Comparison of ENCODE assay signal across 1 cellular context in the genomic region with DNA sequence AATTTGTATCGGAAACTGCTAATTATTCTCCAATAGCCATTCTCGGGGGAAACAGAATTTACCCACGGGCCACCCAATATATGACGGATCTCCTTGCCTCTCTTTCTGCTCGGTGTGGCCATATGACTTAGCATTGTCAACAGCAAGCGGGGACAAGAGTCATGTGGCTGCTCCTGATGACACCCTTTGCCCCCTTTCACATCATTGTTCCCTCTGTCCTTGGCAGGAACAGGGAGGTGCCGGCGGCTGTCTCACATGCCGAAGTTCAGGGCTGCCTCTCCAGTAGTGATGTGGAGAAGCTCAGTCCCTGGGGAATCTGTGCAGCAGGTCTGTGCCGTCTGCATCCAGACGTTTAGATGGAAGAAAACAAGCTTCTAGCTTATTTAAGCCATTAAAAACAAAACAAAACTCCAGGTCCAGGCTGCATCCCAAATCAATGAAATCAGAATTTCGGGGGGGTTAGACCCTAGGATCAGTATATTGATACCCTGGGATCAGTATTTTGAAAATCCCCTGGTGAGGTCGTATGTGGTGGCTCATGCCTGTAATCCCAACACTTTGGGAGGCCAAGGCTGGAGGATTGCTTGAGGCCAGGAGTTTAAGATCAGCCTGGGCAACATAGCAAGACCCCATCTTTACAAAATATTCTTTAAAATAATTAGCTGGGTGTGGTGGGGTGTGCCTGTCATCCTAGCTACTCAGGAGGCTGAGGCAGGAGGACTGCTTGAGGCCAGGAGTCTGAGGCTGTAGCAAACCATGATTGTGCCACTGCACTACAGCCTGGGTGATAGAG.
TF ChIP-seq lines count a peak whose summit lies in the region.

No MANE protein-coding gene starts in this region.

TF ChIP-seq in H1, 55 proteins besides CTCF, POLR2A, EP300 and RAD21:
- no peak for TF ChIP-seq KDM4A (IDR thresholded peaks at IDR 0.05; ENCODE audit: low read depth, low read length, severe bottlenecking)
- no peak for TF ChIP-seq SIN3A (conservative IDR thresholded peaks at IDR 0.05 in 1 of 2, IDR thresholded peaks at IDR 0.05 in 1 of 2; ENCODE audit: low read depth in 1 of 2, low read length in 2 of 2)
- no peak for TF ChIP-seq EZH2 (IDR thresholded peaks at IDR 0.05; ENCODE audit: low read depth, low read length, severe bottlenecking)
- TF ChIP-seq, protein P1, sequence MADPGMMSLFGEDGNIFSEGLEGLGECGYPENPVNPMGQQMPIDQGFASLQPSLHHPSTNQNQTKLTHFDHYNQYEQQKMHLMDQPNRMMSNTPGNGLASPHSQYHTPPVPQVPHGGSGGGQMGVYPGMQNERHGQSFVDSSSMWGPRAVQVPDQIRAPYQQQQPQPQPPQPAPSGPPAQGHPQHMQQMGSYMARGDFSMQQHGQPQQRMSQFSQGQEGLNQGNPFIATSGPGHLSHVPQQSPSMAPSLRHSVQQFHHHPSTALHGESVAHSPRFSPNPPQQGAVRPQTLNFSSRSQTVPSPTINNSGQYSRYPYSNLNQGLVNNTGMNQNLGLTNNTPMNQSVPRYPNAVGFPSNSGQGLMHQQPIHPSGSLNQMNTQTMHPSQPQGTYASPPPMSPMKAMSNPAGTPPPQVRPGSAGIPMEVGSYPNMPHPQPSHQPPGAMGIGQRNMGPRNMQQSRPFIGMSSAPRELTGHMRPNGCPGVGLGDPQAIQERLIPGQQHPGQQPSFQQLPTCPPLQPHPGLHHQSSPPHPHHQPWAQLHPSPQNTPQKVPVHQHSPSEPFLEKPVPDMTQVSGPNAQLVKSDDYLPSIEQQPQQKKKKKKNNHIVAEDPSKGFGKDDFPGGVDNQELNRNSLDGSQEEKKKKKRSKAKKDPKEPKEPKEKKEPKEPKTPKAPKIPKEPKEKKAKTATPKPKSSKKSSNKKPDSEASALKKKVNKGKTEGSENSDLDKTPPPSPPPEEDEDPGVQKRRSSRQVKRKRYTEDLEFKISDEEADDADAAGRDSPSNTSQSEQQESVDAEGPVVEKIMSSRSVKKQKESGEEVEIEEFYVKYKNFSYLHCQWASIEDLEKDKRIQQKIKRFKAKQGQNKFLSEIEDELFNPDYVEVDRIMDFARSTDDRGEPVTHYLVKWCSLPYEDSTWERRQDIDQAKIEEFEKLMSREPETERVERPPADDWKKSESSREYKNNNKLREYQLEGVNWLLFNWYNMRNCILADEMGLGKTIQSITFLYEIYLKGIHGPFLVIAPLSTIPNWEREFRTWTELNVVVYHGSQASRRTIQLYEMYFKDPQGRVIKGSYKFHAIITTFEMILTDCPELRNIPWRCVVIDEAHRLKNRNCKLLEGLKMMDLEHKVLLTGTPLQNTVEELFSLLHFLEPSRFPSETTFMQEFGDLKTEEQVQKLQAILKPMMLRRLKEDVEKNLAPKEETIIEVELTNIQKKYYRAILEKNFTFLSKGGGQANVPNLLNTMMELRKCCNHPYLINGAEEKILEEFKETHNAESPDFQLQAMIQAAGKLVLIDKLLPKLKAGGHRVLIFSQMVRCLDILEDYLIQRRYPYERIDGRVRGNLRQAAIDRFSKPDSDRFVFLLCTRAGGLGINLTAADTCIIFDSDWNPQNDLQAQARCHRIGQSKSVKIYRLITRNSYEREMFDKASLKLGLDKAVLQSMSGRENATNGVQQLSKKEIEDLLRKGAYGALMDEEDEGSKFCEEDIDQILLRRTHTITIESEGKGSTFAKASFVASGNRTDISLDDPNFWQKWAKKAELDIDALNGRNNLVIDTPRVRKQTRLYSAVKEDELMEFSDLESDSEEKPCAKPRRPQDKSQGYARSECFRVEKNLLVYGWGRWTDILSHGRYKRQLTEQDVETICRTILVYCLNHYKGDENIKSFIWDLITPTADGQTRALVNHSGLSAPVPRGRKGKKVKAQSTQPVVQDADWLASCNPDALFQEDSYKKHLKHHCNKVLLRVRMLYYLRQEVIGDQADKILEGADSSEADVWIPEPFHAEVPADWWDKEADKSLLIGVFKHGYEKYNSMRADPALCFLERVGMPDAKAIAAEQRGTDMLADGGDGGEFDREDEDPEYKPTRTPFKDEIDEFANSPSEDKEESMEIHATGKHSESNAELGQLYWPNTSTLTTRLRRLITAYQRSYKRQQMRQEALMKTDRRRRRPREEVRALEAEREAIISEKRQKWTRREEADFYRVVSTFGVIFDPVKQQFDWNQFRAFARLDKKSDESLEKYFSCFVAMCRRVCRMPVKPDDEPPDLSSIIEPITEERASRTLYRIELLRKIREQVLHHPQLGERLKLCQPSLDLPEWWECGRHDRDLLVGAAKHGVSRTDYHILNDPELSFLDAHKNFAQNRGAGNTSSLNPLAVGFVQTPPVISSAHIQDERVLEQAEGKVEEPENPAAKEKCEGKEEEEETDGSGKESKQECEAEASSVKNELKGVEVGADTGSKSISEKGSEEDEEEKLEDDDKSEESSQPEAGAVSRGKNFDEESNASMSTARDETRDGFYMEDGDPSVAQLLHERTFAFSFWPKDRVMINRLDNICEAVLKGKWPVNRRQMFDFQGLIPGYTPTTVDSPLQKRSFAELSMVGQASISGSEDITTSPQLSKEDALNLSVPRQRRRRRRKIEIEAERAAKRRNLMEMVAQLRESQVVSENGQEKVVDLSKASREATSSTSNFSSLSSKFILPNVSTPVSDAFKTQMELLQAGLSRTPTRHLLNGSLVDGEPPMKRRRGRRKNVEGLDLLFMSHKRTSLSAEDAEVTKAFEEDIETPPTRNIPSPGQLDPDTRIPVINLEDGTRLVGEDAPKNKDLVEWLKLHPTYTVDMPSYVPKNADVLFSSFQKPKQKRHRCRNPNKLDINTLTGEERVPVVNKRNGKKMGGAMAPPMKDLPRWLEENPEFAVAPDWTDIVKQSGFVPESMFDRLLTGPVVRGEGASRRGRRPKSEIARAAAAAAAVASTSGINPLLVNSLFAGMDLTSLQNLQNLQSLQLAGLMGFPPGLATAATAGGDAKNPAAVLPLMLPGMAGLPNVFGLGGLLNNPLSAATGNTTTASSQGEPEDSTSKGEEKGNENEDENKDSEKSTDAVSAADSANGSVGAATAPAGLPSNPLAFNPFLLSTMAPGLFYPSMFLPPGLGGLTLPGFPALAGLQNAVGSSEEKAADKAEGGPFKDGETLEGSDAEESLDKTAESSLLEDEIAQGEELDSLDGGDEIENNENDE (IDR thresholded peaks at IDR 0.05; ENCODE audit: insufficient replicate concordance, low read length) = no peak
- TF ChIP-seq TAF7 (optimal IDR thresholded peaks at IDR 0.05; ENCODE audit: borderline replicate concordance, low read depth, low read length) = no peak
- no peak for TF ChIP-seq POU5F1 (IDR thresholded peaks at IDR 0.05; ENCODE audit: low read depth, low read length)
- no peak for TF ChIP-seq RBBP5 (IDR thresholded peaks at IDR 0.05; ENCODE audit: borderline replicate concordance, low read depth, low read length)
- TF ChIP-seq CEBPB (IDR thresholded peaks at IDR 0.05; ENCODE audit: low read depth, low read length) = no peak
- TF ChIP-seq E2F6 (IDR thresholded peaks at IDR 0.05) = no peak
- no peak for TF ChIP-seq PHF8 (conservative IDR thresholded peaks at IDR 0.05; ENCODE audit: low read depth, low read length)
- no peak for TF ChIP-seq BACH1 (IDR thresholded peaks at IDR 0.05; ENCODE audit: low read length)
- no peak for TF ChIP-seq ASH2L (IDR thresholded peaks at IDR 0.05; ENCODE audit: low read length)
- TF ChIP-seq MAFK (IDR thresholded peaks at IDR 0.05; ENCODE audit: low read depth, low read length) = no peak
- TF ChIP-seq HDAC6 (IDR thresholded peaks at IDR 0.05; ENCODE audit: low read depth, low read length) = no peak
- TF ChIP-seq FOSL1 (IDR thresholded peaks at IDR 0.05; ENCODE audit: insufficient read depth, low read depth, low read length) = no peak
- no peak for TF ChIP-seq CHD2 (IDR thresholded peaks at IDR 0.05; ENCODE audit: low read length)
- TF ChIP-seq USF2 (IDR thresholded peaks at IDR 0.05; ENCODE audit: low read length) = no peak
- TF ChIP-seq EGR1 (IDR thresholded peaks at IDR 0.05; ENCODE audit: borderline replicate concordance, low read depth, low read length) = no peak
